ENCODE assay signal across 8 cellular contexts in genomic region chr6:26536571-26537159, GRCh38. TPM values are rescaled to one million over a fixed set of nuclear protein-coding genes. Genes with fewer than 3 reads are reported as not detected.
DNase-seq lines count a peak whose midpoint lies in the region; ATAC-seq and TF ChIP-seq lines count a peak whose summit lies in the region.

No MANE protein-coding gene starts in this region.

- H3K9me3 Mint-ChIP-seq in dendritic cell treated with granulocyte-macrophage colony-stimulating factor and Interleukin-4, amounts not matched to agents 40 ng/mL and 50 ng/mL, for 4 days, result no peaks in the 10 kb centered on the region

- H4K20me1 ChIP-seq in SU-DHL-6 (ENCODE audit: low read depth, low read length), result no peaks in the 10 kb centered on the region

- DNase-seq in midbrain (lab: John Stamatoyannopoulos, UW), result peak; percentile 22
- peak; percentile 57 for DNase-seq in testis
- no peak for DNase-seq in NCI-H226

- peak overlapping the region; percentile 85 for H3K4me2 ChIP-seq in SU-DHL-6 (ENCODE audit: low read depth, low read length, poor library complexity, severe bottlenecking)

- TF ChIP-seq CTCF in SU-DHL-6 (IDR thresholded peaks at IDR 0.05; ENCODE audit: insufficient read depth, low read length, poor library complexity, severe bottlenecking), result no peak
- TF ChIP-seq CTCF in testis (IDR thresholded peaks at IDR 0.05), result no peak

- no peaks in the 10 kb centered on the region for H3K9me3 ChIP-seq in ES-I3 (ENCODE audit: control insufficient read depth, insufficient read depth, low read length)
- H3K9me3 ChIP-seq in HUES48 (ENCODE audit: control insufficient read depth, insufficient read depth, low read length), result no peaks in the 10 kb centered on the region
- H3K9me3 ChIP-seq in SU-DHL-6 (ENCODE audit: insufficient read depth, low read length), result no peaks in the 10 kb centered on the region
- no peaks in the 10 kb centered on the region for H3K9me3 ChIP-seq in testis

- TF ChIP-seq POLR2A in testis (IDR thresholded peaks at IDR 0.05), result no peak

- peaks cover 61% of the 10 kb centered on the region for H3K4me1 Mint-ChIP-seq in dendritic cell treated with granulocyte-macrophage colony-stimulating factor and Interleukin-4, amounts not matched to agents 40 ng/mL and 50 ng/mL, for 4 days (ENCODE audit: low read depth)

- peaks cover 34% of the 10 kb centered on the region for H3K79me2 ChIP-seq in SU-DHL-6 (ENCODE audit: insufficient read depth, low read length)

- H3K27me3 Mint-ChIP-seq in dendritic cell treated with granulocyte-macrophage colony-stimulating factor and Interleukin-4, amounts not matched to agents 40 ng/mL and 50 ng/mL, for 4 days, result no peaks in the 10 kb centered on the region

- peak overlapping the region; percentile 72 for H3K9ac ChIP-seq in ES-I3 (ENCODE audit: low read depth, low read length)
- H3K9ac ChIP-seq in HUES48 (ENCODE audit: low read depth, low read length), result peak overlapping the region; percentile 52
- peak overlapping the region; percentile 95 for H3K9ac ChIP-seq in SU-DHL-6 (ENCODE audit: low read length)

- H3K4me1 ChIP-seq in ES-I3 (ENCODE audit: insufficient read depth, low read length) (peaks cover 6% of the 10 kb centered on the region), HUES48 (ENCODE audit: control insufficient read depth, insufficient read depth, low read length) (peaks cover 19% of the 10 kb centered on the region), testis (peaks cover 30% of the 10 kb centered on the region)

- H3K9me2 ChIP-seq in SU-DHL-6 (replicated peaks; ENCODE audit: insufficient read depth, low read length), result no peaks in the 10 kb centered on the region

- peak overlapping the region; percentile 84 for H3K4me3 Mint-ChIP-seq in dendritic cell treated with granulocyte-macrophage colony-stimulating factor and Interleukin-4, amounts not matched to agents 40 ng/mL and 50 ng/mL, for 4 days

- H3K27ac Mint-ChIP-seq in dendritic cell treated with granulocyte-macrophage colony-stimulating factor and Interleukin-4, amounts not matched to agents 40 ng/mL and 50 ng/mL, for 4 days, result peak overlapping the region; percentile 94

- H2AFZ ChIP-seq in SU-DHL-6 (ENCODE audit: low read depth, low read length, severe bottlenecking), result peak overlapping the region; percentile 94

- H3K36me3 ChIP-seq in ES-I3 (ENCODE audit: insufficient read depth, low read length) (peaks cover 5% of the 10 kb centered on the region; the same call in 1 of the 2 replicates), HUES48 (ENCODE audit: control insufficient read depth, insufficient read depth, low read length) (no peaks in the 10 kb centered on the region), SU-DHL-6 (ENCODE audit: low read length) (no peaks in the 10 kb centered on the region; the same call in 1 of the 2 replicates), testis (ENCODE audit: low read depth, missing control alignments) (no peaks in the 10 kb centered on the region)

- intact Hi-C loops in dendritic cell treated with granulocyte-macrophage colony-stimulating factor and Interleukin-4, amounts not matched to agents 40 ng/mL and 50 ng/mL, for 4 days (cut with micrococcal nuclease), result loop anchor here (2.0 to 5.0 kb wide), 2 partner anchors 16 to 59 kb away; no protein-coding TSS in a partner anchor
- intact Hi-C loops in testis (cut with DNase I; ENCODE audit: low total_unique reads), result no loop called here

- H3K4me3 ChIP-seq in HUES48 (ENCODE audit: low read depth, low read length) (peak overlapping the region; percentile 85), SU-DHL-6 (ENCODE audit: insufficient read depth, low read length, poor library complexity, severe bottlenecking) (peak overlapping the region; percentile 97), testis (peak overlapping the region; percentile 71 to 89)

- H3K27me3 ChIP-seq in HUES48 (ENCODE audit: control insufficient read depth, insufficient read depth, low read length) (no peaks in the 10 kb centered on the region), SU-DHL-6 (ENCODE audit: low read length) (no peaks in the 10 kb centered on the region), testis (no peaks in the 10 kb centered on the region)

- 2 to 3% methylated on average over 12 of the region's 12 CpGs for WGBS in testis, 2 donors

- ATAC-seq in esophagus mucosa, result no peak

- peaks cover 37% of the 10 kb centered on the region for H3K36me3 Mint-ChIP-seq in dendritic cell treated with granulocyte-macrophage colony-stimulating factor and Interleukin-4, amounts not matched to agents 40 ng/mL and 50 ng/mL, for 4 days (ENCODE audit: low read depth)

- H3F3A ChIP-seq in SU-DHL-6 (ENCODE audit: insufficient read depth), result peaks cover 58% of the 10 kb centered on the region

- H3K27ac ChIP-seq in HUES48 (ENCODE audit: low read depth, low read length) (peak overlapping the region; percentile 90), SU-DHL-6 (ENCODE audit: low read depth, low read length) (peak overlapping the region; percentile 84), testis (peak overlapping the region; percentile 92 to 96)

RNA-seq across cellular contexts. Expression of gene HMGN4, which starts 1.5 kb away (rescaled TPM):
- total RNA-seq in testis (10 to 100 TPM; 69.4 to 74.8 TPM), esophagus mucosa (29.9 TPM)
- polyA plus RNA-seq in testis (ENCODE audit: insufficient read depth, low read depth, low replicate concordance), result 72.2 TPM

RNA-seq across cellular contexts. Expression of gene BTN1A1, which starts 36.6 kb away (rescaled TPM):
- total RNA-seq in testis (under 1 TPM; 0.31 TPM), esophagus mucosa (not detected)
- polyA plus RNA-seq in testis (ENCODE audit: insufficient read depth, low read depth, low replicate concordance), result 0.30 TPM
